14 cellular contexts compared by ENCODE assay signal in the genomic region with DNA sequence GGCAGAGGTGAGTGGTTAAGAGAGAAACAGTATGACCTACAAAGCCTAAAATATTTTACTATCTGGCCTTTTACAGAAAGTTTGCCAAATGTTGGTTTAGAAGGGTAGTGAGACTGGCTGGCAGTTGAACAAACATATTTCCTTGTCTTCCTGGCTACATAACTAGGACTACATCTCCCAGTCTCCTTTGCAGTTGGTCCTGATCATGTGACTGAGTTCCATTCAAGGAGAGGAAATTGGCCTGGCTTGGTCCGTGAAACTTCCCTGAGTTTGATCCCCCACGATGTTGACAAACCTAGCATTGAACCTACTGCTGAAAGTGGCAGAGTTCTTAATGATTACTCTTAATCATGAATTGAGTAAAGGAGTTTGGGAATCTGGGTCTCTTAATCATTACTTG.
DNase-seq lines count a peak whose midpoint lies in the region; ATAC-seq, FAIRE-seq and TF ChIP-seq lines count a peak whose summit lies in the region.
"Had no signal": no experiment of that assay in that cellular context is flagged by ENCODE, and none has a peak within 500 bp of the region (broad histone marks: within the 10 kb centered on the region; RNA-seq: fewer than 3 reads in every experiment).

No MANE protein-coding gene starts in this region.

- H3K9ac ChIP-seq in fibroblast of lung (ENCODE audit: insufficient read depth, low read length), result no peak overlapping the region

- no peak overlapping the region for H3K4me3 ChIP-seq in fibroblast of lung (replicated peaks in 1 of 4; ENCODE audit: control extremely low read depth in 1 of 4, insufficient read depth in 1 of 4, low read depth in 3 of 4, low read length in 4 of 4)
- H3K4me3 ChIP-seq in pancreas, result no peak overlapping the region
- no peak overlapping the region for H3K4me3 ChIP-seq in MG63
- H3K4me3 ChIP-seq: esophagus muscularis mucosa, thoracic aorta had no signal

- H3K9me3 ChIP-seq in fibroblast of lung (ENCODE audit: control insufficient read depth, insufficient read depth, low read depth, low read length) (no peaks in the 10 kb centered on the region), pancreas (no peaks in the 10 kb centered on the region), MG63 (no peaks in the 10 kb centered on the region)
- H3K9me3 ChIP-seq: esophagus muscularis mucosa, thoracic aorta had no signal

- no peaks in the 10 kb centered on the region for H4K20me1 ChIP-seq in fibroblast of lung (ENCODE audit: control insufficient read depth, extremely low read depth, insufficient read depth, low read length)

- H3K27me3 ChIP-seq in fibroblast of lung (ENCODE audit: control insufficient read depth, insufficient read depth, low read length) (no peaks in the 10 kb centered on the region), pancreas (peaks cover 0 to 7% (median 0%) of the 10 kb centered on the region in 4 donors), MG63 (no peaks in the 10 kb centered on the region)
- H3K27me3 ChIP-seq: esophagus muscularis mucosa had no signal

- peak; percentile 54 for DNase-seq in H4 (ENCODE audit: low spot score)
- DNase-seq in RPMI7951 (ENCODE audit: low read depth), result peak; percentile 25
- DNase-seq in fibroblast of lung (ENCODE audit: low read depth in 2 of 2), result peak; percentile 8 to 52
- no peak for DNase-seq in pancreas
- DNase-seq in stimulated activated naive CD8-positive, alpha-beta T cell treated with anti-CD3 and anti-CD28 coated beads, Interleukin-15, Interleukin-2, amounts not matched to agents 100 U/mL and 50 U/mL, for 24 hours, result no peak
- DNase-seq in left ventricle myocardium superior, result no peak
- DNase-seq in MG63, result no peak
- DNase-seq: activated CD4-positive, alpha-beta T cell treated with anti-CD3 and anti-CD28 coated beads, Interleukin-2, amount 50 U/mL, for 48 hours; activated effector memory CD4-positive, alpha-beta T cell treated with Interleukin-2 at 50 U/mL for 16 hours; NCI-H187 had no signal

- no peaks in the 10 kb centered on the region for H3K4me1 ChIP-seq in fibroblast of lung (ENCODE audit: control insufficient read depth, extremely low read depth, insufficient read depth, low read length)
- H3K4me1 ChIP-seq in pancreas, result no peaks in the 10 kb centered on the region
- H3K4me1 ChIP-seq: esophagus muscularis mucosa had no signal

- H3K79me2 ChIP-seq in fibroblast of lung (ENCODE audit: control insufficient read depth, insufficient read depth, low read length), result no peaks in the 10 kb centered on the region

- no peaks in the 10 kb centered on the region for H3K36me3 ChIP-seq in fibroblast of lung (ENCODE audit: control insufficient read depth, insufficient read depth, low read length)
- H3K36me3 ChIP-seq in pancreas, result no peaks in the 10 kb centered on the region
- no peaks in the 10 kb centered on the region for H3K36me3 ChIP-seq in MG63
- H3K36me3 ChIP-seq: esophagus muscularis mucosa, thoracic aorta had no signal

- no peak overlapping the region for H3K27ac ChIP-seq in fibroblast of lung (ENCODE audit: insufficient read depth, low read length)
- H3K27ac ChIP-seq in pancreas, result no peak overlapping the region
- H3K27ac ChIP-seq: esophagus muscularis mucosa, thoracic aorta had no signal

- WGBS in pancreas, 2 donors, result 12 to 20% methylated on average over 2 of the region's 2 CpGs

- no peak for TF ChIP-seq CTCF in fibroblast of lung (conservative IDR thresholded peaks at IDR 0.05 in 1 of 2, IDR thresholded peaks at IDR 0.05 in 1 of 2; ENCODE audit: low read depth in 1 of 2, low read length in 2 of 2)
- no peak for TF ChIP-seq CTCF in pancreas (IDR thresholded peaks at IDR 0.05)

- intact Hi-C loops in pancreas (cut with DNase I), result no loop called here
- intact Hi-C loops in left ventricle myocardium superior (cut with micrococcal nuclease), result no loop called here

- ATAC-seq in pancreas, result peak; percentile 43 to 75 (median 66)
- ATAC-seq in GM21390 (IDR thresholded peaks at IDR 0.05; ENCODE audit: unreplicated experiment), result no peak
- ATAC-seq in stimulated activated naive CD8-positive, alpha-beta T cell treated with anti-CD3 and anti-CD28 coated beads, Interleukin-15, Interleukin-2, amounts not matched to agents 100 U/mL and 50 U/mL, for 24 hours, result no peak
- ATAC-seq in left ventricle myocardium superior, result no peak
- ATAC-seq: natural killer cell treated with Interleukin-12 subunit alpha and Interleukin-12 subunit beta and Interleukin-15 and Interleukin-18, amount 100 ng/mL, for 72 hours had no signal

- FAIRE-seq in pancreas (lab: Jason Lieb, UNC), result no peak

- H2AFZ ChIP-seq in fibroblast of lung (ENCODE audit: low read length), result no peak overlapping the region

- H3K4me2 ChIP-seq in fibroblast of lung (ENCODE audit: extremely low read depth, insufficient read depth, low read length), result no peak overlapping the region

Comparison
In these comparisons a context has a peak if more than half of its experiments do, and no peak if none do; other contexts are left out.
1. DNase-seq: peak in H4 (single experiment), RPMI7951 (single experiment) and fibroblast of lung (2 of 2); none in pancreas (0 of 6), stimulated activated naive CD8-positive, alpha-beta T cell treated with anti-CD3 and anti-CD28 coated beads, Interleukin-15, Interleukin-2, amounts not matched to agents 100 U/mL and 50 U/mL, for 24 hours (single experiment), left ventricle myocardium superior (single experiment) and MG63 (single experiment).
2. ATAC-seq: peak in pancreas (4 of 4); none in GM21390 (single experiment), stimulated activated naive CD8-positive, alpha-beta T cell treated with anti-CD3 and anti-CD28 coated beads, Interleukin-15, Interleukin-2, amounts not matched to agents 100 U/mL and 50 U/mL, for 24 hours (single experiment) and left ventricle myocardium superior (single experiment).